In the genomic region with DNA sequence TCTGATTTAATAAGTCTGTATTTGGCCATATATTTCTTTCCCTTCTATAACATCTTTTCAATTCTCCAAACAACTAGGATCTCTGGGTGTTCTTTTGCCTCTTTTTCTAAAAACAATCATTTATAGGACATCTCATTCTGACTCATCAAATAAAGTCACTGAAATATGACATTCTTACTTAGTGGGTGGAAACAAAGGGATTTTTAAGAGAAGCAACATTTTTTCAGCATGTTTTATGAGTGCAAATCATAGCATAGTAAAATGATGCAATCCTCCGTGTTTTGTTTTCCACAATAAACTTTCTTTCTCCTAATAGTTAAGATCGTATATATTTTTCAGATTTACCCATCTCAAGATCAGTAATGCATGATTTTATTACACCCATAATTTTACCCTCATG, we compare ENCODE assay signal across 16 cellular contexts.
DNase-seq lines count a peak whose midpoint lies in the region; ATAC-seq and TF ChIP-seq lines count a peak whose summit lies in the region.
"Had no signal": no experiment of that assay in that cellular context is flagged by ENCODE, and none has a peak within 500 bp of the region (broad histone marks: within the 10 kb centered on the region; RNA-seq: fewer than 3 reads in every experiment).

No MANE protein-coding gene starts in this region.

- H3K9me3 ChIP-seq in GM23248 (ENCODE audit: low read depth) (no peaks in the 10 kb centered on the region), RWPE2 (ENCODE audit: severe bottlenecking) (no peaks in the 10 kb centered on the region), upper lobe of left lung (peaks cover 0 to 4% (median 0%) of the 10 kb centered on the region in 4 donors)
- H3K9me3 ChIP-seq: Caco-2, sigmoid colon had no signal

- no peaks in the 10 kb centered on the region for H3K9me2 ChIP-seq in GM23248 (ENCODE audit: insufficient read depth)

- H3K36me3 ChIP-seq in GM23248 (ENCODE audit: low read depth) (no peaks in the 10 kb centered on the region), RWPE2 (ENCODE audit: low read depth) (no peaks in the 10 kb centered on the region), upper lobe of left lung (no peaks in the 10 kb centered on the region)
- H3K36me3 ChIP-seq: sigmoid colon had no signal

- peak overlapping the region; percentile 61 for H3K4me3 ChIP-seq in GM23248
- H3K4me3 ChIP-seq in RWPE2 (ENCODE audit: severe bottlenecking): no peak overlapping the region
- no peak overlapping the region for H3K4me3 ChIP-seq in fibroblast of mammary gland (ENCODE audit: control insufficient read depth, low read depth, low read length)
- no peak overlapping the region for H3K4me3 ChIP-seq in upper lobe of left lung
- H3K4me3 ChIP-seq: hepatocyte, sigmoid colon had no signal

- no peak for TF ChIP-seq EP300 in upper lobe of left lung (IDR thresholded peaks at IDR 0.05)

- DNase-seq in GM23248 (peak; percentile 79), RWPE2 (ENCODE audit: low spot score) (no peak), fibroblast of mammary gland (ENCODE audit: low read depth) (peak; percentile 70), smooth muscle cell of the brain vasculature (ENCODE audit: low read depth, low spot score) (peak; percentile 6), upper lobe of left lung (no peak), midbrain (lab: John Stamatoyannopoulos, UW) (no peak)
- DNase-seq in activated CD4-positive, alpha-beta T cell treated with anti-CD3 and anti-CD28 coated beads, Interleukin-2, amount 50 U/mL, for 1 hour: no peak
- DNase-seq in stimulated activated naive CD8-positive, alpha-beta T cell treated with anti-CD3 and anti-CD28 coated beads, Interleukin-15, Interleukin-2, amounts not matched to agents 100 U/mL and 50 U/mL, for 24 hours: no peak
- DNase-seq: activated CD4-positive, alpha-beta T cell treated with anti-CD3 and anti-CD28 coated beads for 1 hour; activated T-cell treated with anti-CD3 and anti-CD28 coated beads, Interleukin-2, amount 50 U/mL, for 1 hour; amygdala; Caco-2; NCI-H1105; NCI-H226; sigmoid colon had no signal

- TF ChIP-seq CTCF in RWPE2 (IDR thresholded peaks at IDR 0.05; ENCODE audit: poor library complexity, severe bottlenecking): no peak
- no peak for TF ChIP-seq CTCF in fibroblast of mammary gland (conservative IDR thresholded peaks at IDR 0.05; ENCODE audit: control insufficient read depth, insufficient read depth, low read depth, low read length)
- no peak for TF ChIP-seq CTCF in upper lobe of left lung (IDR thresholded peaks at IDR 0.05)

- H3K27ac ChIP-seq in GM23248 (peak overlapping the region; percentile 6), RWPE2 (ENCODE audit: poor library complexity, severe bottlenecking) (peak overlapping the region; percentile 6), upper lobe of left lung (no peak overlapping the region)
- H3K27ac ChIP-seq: hepatocyte, sigmoid colon had no signal

- in situ Hi-C loops in GM23248 (cut with MboI): no loop called here

- peak overlapping the region; percentile 74 for H3K4me2 ChIP-seq in GM23248 (ENCODE audit: unreplicated experiment)
- H3K4me2 ChIP-seq: hepatocyte had no signal

- H3K4me1 ChIP-seq in GM23248 (ENCODE audit: insufficient read depth) (peaks cover 16% of the 10 kb centered on the region), RWPE2 (ENCODE audit: insufficient read depth, poor library complexity, severe bottlenecking) (peaks cover 15% of the 10 kb centered on the region), upper lobe of left lung (no peaks in the 10 kb centered on the region)
- H3K4me1 ChIP-seq: Caco-2, sigmoid colon had no signal

- H3K79me2 ChIP-seq in GM23248 (ENCODE audit: insufficient read depth): no peaks in the 10 kb centered on the region
- H3K79me2 ChIP-seq: hepatocyte had no signal

- no peaks in the 10 kb centered on the region for H4K20me1 ChIP-seq in GM23248 (ENCODE audit: insufficient read depth)

- ATAC-seq in RWPE2 (ENCODE audit: low read depth) (peak; percentile 69), upper lobe of left lung (ENCODE audit: low FRiP score in 2 of 2) (no peak)
- ATAC-seq in stimulated activated naive CD8-positive, alpha-beta T cell treated with anti-CD3 and anti-CD28 coated beads, Interleukin-15, Interleukin-2, amounts not matched to agents 100 U/mL and 50 U/mL, for 24 hours: no peak

- WGBS in GM23248 (ENCODE audit: low coverage in 1 of 2, low lambda C conversion rate in 2 of 2, missing lambda C conversion rate in 2 of 2), 2 experiments: 0 to 4% methylated on average over 2 of the region's 2 CpGs
- WGBS in upper lobe of left lung, 2 donors: 68 to 72% methylated on average over 2 of the region's 2 CpGs

- H3K27me3 ChIP-seq in GM23248 (replicated peaks; ENCODE audit: insufficient read depth) (no peaks in the 10 kb centered on the region), RWPE2 (ENCODE audit: insufficient read depth, poor library complexity, severe bottlenecking) (no peaks in the 10 kb centered on the region), upper lobe of left lung (no peaks in the 10 kb centered on the region)
- H3K27me3 ChIP-seq: hepatocyte, sigmoid colon had no signal

- peak overlapping the region; percentile 25; the same call in 1 of the 2 replicates for H2AFZ ChIP-seq in GM23248
- H2AFZ ChIP-seq: hepatocyte had no signal

- peak overlapping the region; percentile 24 for H3K9ac ChIP-seq in GM23248

- H3F3A ChIP-seq in GM23248 (ENCODE audit: insufficient read depth): no peaks in the 10 kb centered on the region

- no peak for TF ChIP-seq POLR2A in upper lobe of left lung (IDR thresholded peaks at IDR 0.05)

Comparison
In these comparisons a context has a peak if more than half of its experiments do, and no peak if none do; other contexts are left out.
1. DNase-seq: peak in GM23248 (single experiment), fibroblast of mammary gland (single experiment) and smooth muscle cell of the brain vasculature (single experiment); none in RWPE2 (single experiment), activated CD4-positive, alpha-beta T cell treated with anti-CD3 and anti-CD28 coated beads, Interleukin-2, amount 50 U/mL, for 1 hour (single experiment), upper lobe of left lung (0 of 2), stimulated activated naive CD8-positive, alpha-beta T cell treated with anti-CD3 and anti-CD28 coated beads, Interleukin-15, Interleukin-2, amounts not matched to agents 100 U/mL and 50 U/mL, for 24 hours (single experiment) and midbrain (single experiment).
2. H3K27ac ChIP-seq: peak in GM23248 (single experiment) and RWPE2 (single experiment); none in upper lobe of left lung (0 of 4).